ENCODE assay signal across 1 cellular context in genomic region chr22:29374806-29375205, GRCh38. TPM values are rescaled to one million over a fixed set of nuclear protein-coding genes. Genes with fewer than 3 reads are reported as not detected.
"Had no signal": no experiment of that assay in that cellular context is flagged by ENCODE, and none has a peak within 500 bp of the region (broad histone marks: within the 10 kb centered on the region; RNA-seq: fewer than 3 reads in every experiment).

No MANE protein-coding gene starts in this region.

RNA-seq across cellular contexts. Expression of gene RASL10A, which starts 59.3 kb away (rescaled TPM):
- polyA plus RNA-seq: IgD-negative memory B cell had no signal
